1 cellular context compared by ENCODE assay signal in the genomic region with DNA sequence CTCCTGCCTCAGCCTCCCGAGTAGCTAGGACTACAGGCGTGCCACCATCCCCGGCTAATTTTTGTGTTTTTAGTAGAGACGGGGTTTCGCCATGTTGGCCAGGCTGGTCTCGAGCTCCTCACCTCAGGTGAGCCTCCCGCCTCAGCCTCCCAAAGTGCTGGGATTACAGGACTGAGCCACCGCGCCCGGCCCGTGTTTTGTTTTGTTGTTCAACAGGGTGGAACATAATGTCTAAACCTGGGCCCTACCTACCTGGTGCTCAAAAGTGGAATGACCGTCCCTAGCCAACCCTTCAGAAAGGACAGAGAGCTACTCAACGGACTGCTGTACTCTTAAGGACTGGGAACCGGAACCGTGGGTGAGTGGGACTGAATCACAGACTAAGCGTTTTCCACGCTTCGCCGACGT.
TF ChIP-seq lines count a peak whose summit lies in the region.

No MANE protein-coding gene starts in this region.

TF ChIP-seq in endothelial cell of umbilical vein, 7 proteins besides CTCF, POLR2A, EP300 and RAD21:
- TF ChIP-seq JUN (IDR thresholded peaks at IDR 0.05; ENCODE audit: borderline replicate concordance, insufficient read depth, insufficient read length, low read depth): no peak
- no peak for TF ChIP-seq FOS (IDR thresholded peaks at IDR 0.05; ENCODE audit: borderline replicate concordance, insufficient read depth, low read length)
- no peak for TF ChIP-seq POLR2AphosphoS5 (IDR thresholded peaks at IDR 0.05; ENCODE audit: insufficient read depth, low read depth, low read length)
- no peak for TF ChIP-seq MYC (IDR thresholded peaks at IDR 0.05; ENCODE audit: low read depth, low read length)
- no peak for TF ChIP-seq GATA2 (IDR thresholded peaks at IDR 0.05; ENCODE audit: insufficient read depth, insufficient read length, low read depth, low read length)
- TF ChIP-seq EZH2 (IDR thresholded peaks at IDR 0.05; ENCODE audit: borderline replicate concordance, low read depth, low read length, severe bottlenecking): no peak
- TF ChIP-seq, protein P1, sequence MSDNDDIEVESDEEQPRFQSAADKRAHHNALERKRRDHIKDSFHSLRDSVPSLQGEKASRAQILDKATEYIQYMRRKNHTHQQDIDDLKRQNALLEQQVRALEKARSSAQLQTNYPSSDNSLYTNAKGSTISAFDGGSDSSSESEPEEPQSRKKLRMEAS (IDR thresholded peaks at IDR 0.05; ENCODE audit: insufficient read depth, insufficient read length): no peak
